In the genomic region with DNA sequence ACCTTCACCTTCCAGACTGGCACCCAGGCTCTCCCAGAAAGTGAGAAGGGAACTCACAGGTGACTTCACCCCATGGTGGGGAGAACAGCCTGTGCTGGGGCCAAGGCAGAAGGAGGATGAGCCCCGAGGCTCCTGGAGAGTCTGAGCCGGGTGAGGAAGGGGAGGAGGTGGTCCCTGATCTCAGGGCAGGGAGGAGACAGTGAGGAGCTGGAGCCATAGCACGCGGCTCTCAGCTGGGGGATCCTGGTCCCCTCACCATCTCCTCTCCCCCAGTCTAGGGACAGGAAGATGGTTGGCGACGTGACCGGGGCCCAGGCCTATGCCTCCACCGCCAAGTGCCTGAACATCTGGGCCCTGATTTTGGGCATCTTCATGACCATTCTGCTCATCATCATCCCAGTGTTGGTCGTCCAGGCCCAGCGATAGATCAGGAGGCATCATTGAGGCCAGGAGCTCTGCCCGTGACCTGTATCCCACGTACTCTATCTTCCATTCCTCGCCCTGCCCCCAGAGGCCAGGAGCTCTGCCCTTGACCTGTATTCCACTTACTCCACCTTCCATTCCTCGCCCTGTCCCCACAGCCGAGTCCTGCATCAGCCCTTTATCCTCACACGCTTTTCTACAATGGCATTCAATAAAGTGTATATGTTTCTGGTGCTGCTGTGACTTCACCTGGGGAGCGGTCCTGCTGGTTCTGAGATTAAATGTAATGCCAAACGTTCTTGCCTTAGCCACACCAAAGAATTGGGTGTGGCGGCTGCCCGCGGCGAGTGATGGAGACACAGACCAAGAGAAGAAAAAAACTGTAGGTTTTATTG, we compare ENCODE assay signal across 7 cellular contexts. TPM values are rescaled to one million over a fixed set of nuclear protein-coding genes. Genes with fewer than 3 reads are reported as not detected.
A peak's percentile ranks its signal among the peaks of the same experiment; 100 is the strongest.
DNase-seq lines count a peak whose midpoint lies in the region; TF ChIP-seq lines count a peak whose summit lies in the region.
"Not testable (repeated sequence)": the region's sequence is repeated elsewhere in the genome, so short reads cannot be mapped to it uniquely, and the experiment has no call there.
"Had no signal": no experiment of that assay in that cellular context is flagged by ENCODE, and none has a peak within 500 bp of the region (broad histone marks: within the 10 kb centered on the region; RNA-seq: fewer than 3 reads in every experiment).

No MANE protein-coding gene starts in this region.

- H3K79me2 ChIP-seq in parathyroid adenoma: not testable (repeated sequence)

- H3K36me3 Mint-ChIP-seq in activated CD4-positive, alpha-beta T cell treated with anti-CD3 and anti-CD28 coated beads, Interleukin-2, amount 10 ng/mL, durations not matched to agents 7 days and 5 days (ENCODE audit: low read depth): peaks cover 23% of the 10 kb centered on the region
- not testable (repeated sequence) for H3K36me3 Mint-ChIP-seq in chondrocyte (ENCODE audit: low read depth)

- H3K27ac Mint-ChIP-seq in activated CD4-positive, alpha-beta T cell treated with anti-CD3 and anti-CD28 coated beads, Interleukin-2, amount 10 ng/mL, durations not matched to agents 7 days and 5 days: peak overlapping the region; percentile 98
- H3K27ac Mint-ChIP-seq in chondrocyte (ENCODE audit: unreplicated experiment): peak overlapping the region; percentile 89

- intact Hi-C loops in uterus (cut with DNase I; ENCODE audit: low total_unique reads): not testable (repeated sequence)

- not testable (repeated sequence) for H2AFZ ChIP-seq in parathyroid adenoma

- CTCF ChIA-PET in activated CD4-positive, alpha-beta T cell treated with anti-CD3 and anti-CD28 coated beads, Interleukin-2, amount 10 ng/mL, durations not matched to agents 7 days and 5 days (lab: Charles Lee): interaction anchor here (0.9 to 1.5 kb wide), 5 partner anchors 8 to 210 kb away, joined by 3 to 6 read pairs (median 3); a partner anchor contains a TSS

- not testable (repeated sequence) for H3K27me3 ChIP-seq in iPS-18a (ENCODE audit: control insufficient read depth, insufficient read depth, low read length); parathyroid adenoma (ENCODE audit: control insufficient read depth, insufficient read depth, low read length); uterus

- not testable (repeated sequence) for H3K27ac ChIP-seq in iPS-18a (ENCODE audit: low read length)
- H3K27ac ChIP-seq in parathyroid adenoma (peak overlapping the region; percentile 62), uterus (peak overlapping the region; percentile 88 to 93)

- peaks cover 46% of the 10 kb centered on the region for H3K4me1 Mint-ChIP-seq in activated CD4-positive, alpha-beta T cell treated with anti-CD3 and anti-CD28 coated beads, Interleukin-2, amount 10 ng/mL, durations not matched to agents 7 days and 5 days
- peaks cover 39% of the 10 kb centered on the region for H3K4me1 Mint-ChIP-seq in chondrocyte (ENCODE audit: low read depth)

- not testable (repeated sequence) for H3K9me3 Mint-ChIP-seq in activated CD4-positive, alpha-beta T cell treated with anti-CD3 and anti-CD28 coated beads, Interleukin-2, amount 10 ng/mL, durations not matched to agents 7 days and 5 days; chondrocyte (ENCODE audit: low read depth)

- peak overlapping the region; percentile 90 for H3K4me3 Mint-ChIP-seq in activated CD4-positive, alpha-beta T cell treated with anti-CD3 and anti-CD28 coated beads, Interleukin-2, amount 10 ng/mL, durations not matched to agents 7 days and 5 days
- H3K4me3 Mint-ChIP-seq in chondrocyte (ENCODE audit: unreplicated experiment): peak overlapping the region; percentile 88

- TF ChIP-seq POLR2A in uterus (IDR thresholded peaks at IDR 0.05): not testable (repeated sequence)

- H3K36me3 ChIP-seq in iPS-18a (ENCODE audit: control insufficient read depth, low read depth, low read length); parathyroid adenoma (ENCODE audit: control insufficient read depth, insufficient read depth, low read length); uterus: not testable (repeated sequence)

- POLR2A ChIA-PET in activated CD4-positive, alpha-beta T cell treated with anti-CD3 and anti-CD28 coated beads, Interleukin-2, amount 10 ng/mL, durations not matched to agents 7 days and 5 days (lab: Charles Lee): interaction anchor here (1.0 kb wide), 2 partner anchors 8 to 46 kb away, joined by 5 read pairs; no protein-coding TSS in a partner anchor

- DNase-seq in HFF-Myc (ENCODE audit: extremely low read depth, low read depth); chondrocyte (ENCODE audit: low spot score); uterus: not testable (repeated sequence)
- peak; percentile 66 for DNase-seq in activated CD4-positive, alpha-beta T cell treated with anti-CD3 and anti-CD28 coated beads, Interleukin-2, amount 10 ng/mL, durations not matched to agents 7 days and 5 days

- peaks cover 47% of the 10 kb centered on the region for H3K4me1 ChIP-seq in iPS-18a (ENCODE audit: control insufficient read depth, low read depth, low read length)
- not testable (repeated sequence) for H3K4me1 ChIP-seq in parathyroid adenoma, uterus

- H3K9me3 ChIP-seq in iPS-18a (ENCODE audit: control insufficient read depth, low read depth, low read length); parathyroid adenoma (ENCODE audit: control insufficient read depth, low read length); uterus: not testable (repeated sequence)

- H3K4me3 ChIP-seq in HFF-Myc (replicated peaks; ENCODE audit: low read depth, low read length): peak overlapping the region; percentile 79
- peak overlapping the region; percentile 70 for H3K4me3 ChIP-seq in iPS-18a (ENCODE audit: low read length)
- peak overlapping the region; percentile 37 for H3K4me3 ChIP-seq in parathyroid adenoma (ENCODE audit: low read depth, low read length)
- H3K4me3 ChIP-seq in uterus: peak overlapping the region; percentile 44 to 52

- TF ChIP-seq CTCF in HFF-Myc (IDR thresholded peaks at IDR 0.05; ENCODE audit: low read depth, low read length, missing control alignments); chondrocyte (IDR thresholded peaks at IDR 0.05); parathyroid adenoma (IDR thresholded peaks at IDR 0.05); uterus (IDR thresholded peaks at IDR 0.05): not testable (repeated sequence)

- not testable (repeated sequence) for H3K27me3 Mint-ChIP-seq in activated CD4-positive, alpha-beta T cell treated with anti-CD3 and anti-CD28 coated beads, Interleukin-2, amount 10 ng/mL, durations not matched to agents 7 days and 5 days; chondrocyte (ENCODE audit: low read depth)

- not testable (repeated sequence) for H3K9ac ChIP-seq in iPS-18a (ENCODE audit: low read length); parathyroid adenoma

- peak overlapping the region; percentile 66 for H3K4me2 ChIP-seq in parathyroid adenoma (ENCODE audit: low read length)

RNA-seq across cellular contexts. Expression of a gene that starts 1.3 kb away (rescaled TPM):
- total RNA-seq in activated CD4-positive, alpha-beta T cell treated with anti-CD3 and anti-CD28 coated beads, Interleukin-2, amount 10 ng/mL, durations not matched to agents 7 days and 5 days: 1,000 to 10,000 TPM; 1,561 to 1,733 TPM
- total RNA-seq in chondrocyte (100 to 109 TPM (median 107 TPM) in 3 replicates), uterus (100 to 1,000 TPM in 3 of 4 donors, 10 to 100 TPM in 1; 27.8 to 926 (median 269) TPM)

RNA-seq across cellular contexts. Expression of a gene that starts 4.9 kb away (rescaled TPM):
- total RNA-seq in activated CD4-positive, alpha-beta T cell treated with anti-CD3 and anti-CD28 coated beads, Interleukin-2, amount 10 ng/mL, durations not matched to agents 7 days and 5 days: 1,000 to 10,000 TPM; 1,306 to 1,465 TPM
- total RNA-seq in chondrocyte (1.0 to 3.3 TPM (median 1.6 TPM) in 3 replicates), uterus (100 to 1,000 TPM in 2 of 4 donors, 10 to 100 TPM in 2; 13.4 to 672 (median 239) TPM)

RNA-seq across cellular contexts. Expression of a gene that starts 9.6 kb away (rescaled TPM):
- total RNA-seq in activated CD4-positive, alpha-beta T cell treated with anti-CD3 and anti-CD28 coated beads, Interleukin-2, amount 10 ng/mL, durations not matched to agents 7 days and 5 days: not detected
- total RNA-seq in chondrocyte: not detected in 3 replicates
- not detected for total RNA-seq in uterus
- total RNA-seq: G401 had no signal

RNA-seq across cellular contexts. Expression of a gene that starts 11.7 kb away (rescaled TPM):
- total RNA-seq in activated CD4-positive, alpha-beta T cell treated with anti-CD3 and anti-CD28 coated beads, Interleukin-2, amount 10 ng/mL, durations not matched to agents 7 days and 5 days: 100 to 1,000 TPM; 213 to 271 TPM
- 377 to 394 TPM (median 392 TPM) in 3 replicates for total RNA-seq in chondrocyte
- total RNA-seq in uterus: 1,000 to 10,000 TPM in 1 of 4 donors, 100 to 1,000 TPM in 2, 10 to 100 TPM in 1; 22.2 to 1,343 (median 242) TPM

RNA-seq across cellular contexts. Expression of a gene that starts 20.0 kb away (rescaled TPM):
- 100 to 1,000 TPM; 325 to 377 TPM for total RNA-seq in activated CD4-positive, alpha-beta T cell treated with anti-CD3 and anti-CD28 coated beads, Interleukin-2, amount 10 ng/mL, durations not matched to agents 7 days and 5 days
- total RNA-seq in chondrocyte (35.6 to 49.5 TPM (median 49.4 TPM) in 3 replicates), uterus (10 to 100 TPM in 3 of 4 donors, 1 to 10 TPM in 1; 7.9 to 29.1 (median 14.2) TPM)
